In genomic region chr5:169128679-169129078, GRCh38 we compare ENCODE assay signal across 28 cellular contexts.
"Had no signal": no experiment of that assay in that cellular context is flagged by ENCODE, and none has a peak within 500 bp of the region (broad histone marks: within the 10 kb centered on the region; RNA-seq: fewer than 3 reads in every experiment).

No MANE protein-coding gene starts in this region.

- ATAC-seq: activated CD4-positive, alpha-beta T cell treated with anti-CD3 and anti-CD28 coated beads for 36 hours; activated CD8-positive, alpha-beta memory T cell treated with anti-CD3 and anti-CD28 coated beads, Interleukin-2, amount 10 ng/mL, durations not matched to agents 7 days and 5 days; activated CD8-positive, alpha-beta T cell treated with anti-CD3 and anti-CD28 coated beads, Interleukin-2, amount 10 ng/mL, durations not matched to agents 7 days and 5 days; activated naive CD8-positive, alpha-beta T cell treated with anti-CD3 and anti-CD28 coated beads, Interleukin-2, amount 50 U/mL, for 24 hours; body of pancreas; esophagus mucosa had no signal

- H3K27ac ChIP-seq: adrenal gland, body of pancreas, colonic mucosa, dorsolateral prefrontal cortex had no signal

- H3K4me1 ChIP-seq: adrenal gland, colonic mucosa had no signal

- H3K9me3 ChIP-seq: adrenal gland, body of pancreas, colonic mucosa had no signal

- H3K4me3 ChIP-seq: adrenal gland, body of pancreas, colonic mucosa, dorsolateral prefrontal cortex had no signal

- H3K27me3 ChIP-seq: adrenal gland, body of pancreas, colonic mucosa, dorsolateral prefrontal cortex had no signal

- DNase-seq: activated CD4-positive, alpha-beta memory T cell treated with anti-CD3 and anti-CD28 coated beads for 36 hours; activated CD4-positive, alpha-beta T cell treated with anti-CD3 and anti-CD28 coated beads for 36 hours; activated CD4-positive, alpha-beta T cell treated with anti-CD3 and anti-CD28 coated beads, Interleukin-2, amount 10 ng/mL, durations not matched to agents 24 days and 14 days; activated CD4-positive, CD25-positive, alpha-beta regulatory T cell; activated CD4-positive, CD25-positive, alpha-beta regulatory T cell treated with anti-CD3 and anti-CD28 coated beads, Interleukin-2, amount 50 U/mL, for 72 hours; activated CD8-positive, alpha-beta memory T cell treated with anti-CD3 and anti-CD28 coated beads, Interleukin-2, amount 10 ng/mL, durations not matched to agents 7 days and 5 days; activated CD8-positive, alpha-beta memory T cell treated with anti-CD3 and anti-CD28 coated beads, Interleukin-2, amount 50 U/mL, for 4 hours; activated CD8-positive, alpha-beta T cell treated with anti-CD3 and anti-CD28 coated beads, Interleukin-2, amount 10 ng/mL, durations not matched to agents 7 days and 5 days; activated effector memory CD4-positive, alpha-beta T cell treated with anti-CD3 and anti-CD28 coated beads, Interleukin-2, amount 50 U/mL, for 16 hours; activated naive CD4-positive, alpha-beta T cell treated with anti-CD3 and anti-CD28 coated beads for 36 hours; activated naive CD8-positive, alpha-beta T cell treated with anti-CD3 and anti-CD28 coated beads for 36 hours; activated naive CD8-positive, alpha-beta T cell treated with anti-CD3 and anti-CD28 coated beads, Interleukin-2, amount 50 U/mL, for 24 hours; activated T-cell treated with anti-CD3 and anti-CD28 coated beads, Interleukin-2, amount 50 U/mL, for 1 hour; activated T-cell treated with anti-CD3 and anti-CD28 coated beads, Interleukin-2, amount 50 U/mL, for 48 hours; adrenal gland; amygdala; aorta; body of pancreas; central memory CD4-positive, alpha-beta T cell; cerebellar nuclear complex; colonic mucosa; dorsolateral prefrontal cortex; effector memory CD4-positive, alpha-beta T cell; endodermal cell; foreskin fibroblast; head of caudate nucleus; T-helper 2 cell had no signal
